In the genomic region with DNA sequence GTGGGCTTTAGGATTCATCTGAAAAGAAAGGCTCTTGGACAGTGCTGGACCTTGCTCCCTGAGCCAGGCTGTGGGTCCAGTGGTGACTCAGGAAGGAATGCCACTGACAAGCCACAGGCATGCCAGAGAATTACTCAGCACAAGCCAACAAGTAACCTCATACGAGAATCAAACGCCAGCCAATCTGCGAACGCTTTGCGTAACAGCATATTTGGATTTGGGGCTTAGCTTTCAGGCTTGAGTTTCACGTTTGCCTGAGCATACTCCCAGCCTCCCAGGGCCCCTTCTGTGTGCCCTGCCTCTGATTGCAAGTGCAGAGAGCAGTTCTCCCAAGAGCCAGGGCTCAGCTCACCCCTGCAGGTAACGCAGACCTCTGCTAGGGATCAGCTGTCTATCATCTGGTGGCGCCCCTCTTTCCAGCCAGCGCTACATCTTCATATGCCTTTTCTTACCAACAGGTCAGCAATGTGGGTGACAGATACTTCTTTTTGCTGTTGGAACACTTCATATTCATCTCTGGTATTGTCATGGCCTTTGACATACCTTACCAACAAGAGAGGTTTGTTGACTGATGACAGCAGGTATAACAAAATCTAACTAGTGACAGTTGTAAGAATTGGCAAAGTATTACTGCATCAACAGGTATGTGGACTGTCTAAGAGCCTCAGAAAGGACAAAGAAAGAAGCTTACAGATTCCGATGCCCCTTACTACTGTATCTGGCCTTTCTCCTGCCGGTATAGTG, we compare ENCODE assay signal across 9 cellular contexts. TPM values are rescaled to one million over a fixed set of nuclear protein-coding genes. Genes with fewer than 3 reads are reported as not detected.
DNase-seq lines count a peak whose midpoint lies in the region; ATAC-seq and FAIRE-seq lines count a peak whose summit lies in the region.
"Had no signal": no experiment of that assay in that cellular context is flagged by ENCODE, and none has a peak within 500 bp of the region (broad histone marks: within the 10 kb centered on the region; RNA-seq: fewer than 3 reads in every experiment).

No MANE protein-coding gene starts in this region.

- H3K27me3 ChIP-seq in small intestine (ENCODE audit: control insufficient read depth in 2 of 2, insufficient read depth in 2 of 2, low read length in 2 of 2) = no peaks in the 10 kb centered on the region

- 76 to 82% (median 81%) methylated on average over 11 of the region's 11 CpGs for WGBS in small intestine, 3 donors

- ATAC-seq in HG03135 (IDR thresholded peaks at IDR 0.05; ENCODE audit: unreplicated experiment) (no peak), GM21737 (IDR thresholded peaks at IDR 0.05; ENCODE audit: unreplicated experiment) (no peak)

- DNase-seq in HK-2 (ENCODE audit: unreplicated experiment) = peak; percentile 74
- DNase-seq in astrocyte of the hippocampus (ENCODE audit: low read depth, low spot score) = peak; percentile 98
- DNase-seq in hypothalamus (lab: John Stamatoyannopoulos, UW) = peak in 31 of 51 donors; percentile 12 to 71 (median 42)
- DNase-seq in small intestine = peak; percentile 68
- DNase-seq in NCI-H748 (lab: John Stamatoyannopoulos, UW; ENCODE audit: unreplicated experiment) = no peak
- no peak for DNase-seq in DMS 273 (lab: John Stamatoyannopoulos, UW; ENCODE audit: unreplicated experiment)
- DNase-seq: NCI-H2171 had no signal

- H3K4me3 ChIP-seq in small intestine (ENCODE audit: low read depth in 1 of 2, low read length in 2 of 2) = no peak overlapping the region

- H3K27ac ChIP-seq in small intestine (ENCODE audit: low read depth in 1 of 2, low read length in 1 of 2) = no peak overlapping the region

- no peaks in the 10 kb centered on the region for H3K36me3 ChIP-seq in small intestine (ENCODE audit: control insufficient read depth in 2 of 2, insufficient read depth in 2 of 2, low read length in 2 of 2)

- peaks cover 0 to 2% of the 10 kb centered on the region in 2 donors for H3K4me1 ChIP-seq in small intestine (ENCODE audit: control insufficient read depth in 2 of 2, insufficient read depth in 1 of 2, low read depth in 1 of 2, low read length in 1 of 2)

- H3K9me3 ChIP-seq in small intestine (ENCODE audit: control insufficient read depth, low read depth) = no peaks in the 10 kb centered on the region

- FAIRE-seq in small intestine (lab: Jason Lieb, UNC) = no peak

RNA-seq across cellular contexts. Expression of a gene that starts 30.1 kb away (rescaled TPM):
- 1 to 10 TPM; 3.2 to 4.9 (median 3.5) TPM for polyA plus RNA-seq in small intestine

Comparison
In these comparisons a context has a peak if more than half of its experiments do, and no peak if none do; other contexts are left out.
1. DNase-seq: peak in HK-2 (single experiment), astrocyte of the hippocampus (single experiment), hypothalamus (31 of 51) and small intestine (single experiment); none in NCI-H748 (single experiment) and DMS 273 (single experiment).